ENCODE assay signal across 9 cellular contexts in the genomic region with DNA sequence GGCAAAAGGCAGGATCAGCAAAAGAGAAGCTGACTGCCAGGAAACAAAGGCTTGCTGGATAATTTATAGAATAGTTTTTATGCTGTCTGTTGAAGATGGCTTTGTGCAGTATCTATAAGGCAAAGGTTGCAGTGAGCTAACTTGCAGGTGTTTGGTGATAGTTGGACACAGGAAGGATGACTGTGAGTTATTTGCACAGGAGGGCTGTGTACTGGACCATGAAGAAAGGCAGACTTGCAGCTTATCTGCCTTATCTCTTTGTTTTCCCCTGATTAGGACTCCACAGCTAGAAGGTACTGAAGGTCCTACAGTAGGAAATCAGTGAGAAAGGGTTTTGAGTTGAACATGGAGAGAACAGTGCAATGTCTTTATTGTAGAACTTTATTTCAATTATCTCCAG. TPM values are rescaled to one million over a fixed set of nuclear protein-coding genes. Genes with fewer than 3 reads are reported as not detected.
DNase-seq lines count a peak whose midpoint lies in the region; ATAC-seq and TF ChIP-seq lines count a peak whose summit lies in the region.
"Had no signal": no experiment of that assay in that cellular context is flagged by ENCODE, and none has a peak within 500 bp of the region (broad histone marks: within the 10 kb centered on the region; RNA-seq: fewer than 3 reads in every experiment).

No MANE protein-coding gene starts in this region.

- H3K9me3 Mint-ChIP-seq in CD8-positive, alpha-beta T cell = no peaks in the 10 kb centered on the region
- no peaks in the 10 kb centered on the region for H3K9me3 Mint-ChIP-seq in immature natural killer cell

- no peak overlapping the region for H3K27ac ChIP-seq in CD8-positive, alpha-beta T cell (ENCODE audit: low read depth, low read length)
- H3K27ac ChIP-seq in Panc1 (ENCODE audit: low read length) = no peak overlapping the region

- POLR2A ChIA-PET in CD8-positive, alpha-beta T cell (lab: Charles Lee) = interaction anchor here (0.8 to 1.0 kb wide), 2 partner anchors 14 to 28 kb away, joined by 3 read pairs; no protein-coding TSS in a partner anchor
- POLR2A ChIA-PET in Panc1 (lab: Charles Lee) = no interaction called here

- H3K36me3 Mint-ChIP-seq in CD8-positive, alpha-beta T cell = no peaks in the 10 kb centered on the region
- H3K36me3 Mint-ChIP-seq in immature natural killer cell = peaks cover 0 to 7% (median 4%) of the 10 kb centered on the region in 3 donors

- CTCF ChIA-PET in CD8-positive, alpha-beta T cell (lab: Charles Lee) = interaction anchor here (1.2 to 1.3 kb wide), 2 partner anchors 17 to 161 kb away, joined by 3 read pairs; no protein-coding TSS in a partner anchor
- CTCF ChIA-PET in Panc1 (lab: Charles Lee) = no interaction called here

- peak overlapping the region; percentile 83 for H3K4me3 Mint-ChIP-seq in CD8-positive, alpha-beta T cell
- peak overlapping the region; percentile 71 to 86 (median 78) for H3K4me3 Mint-ChIP-seq in immature natural killer cell

- no peaks in the 10 kb centered on the region for H3K36me3 ChIP-seq in CD8-positive, alpha-beta T cell (ENCODE audit: insufficient read depth, low read length)
- no peaks in the 10 kb centered on the region for H3K36me3 ChIP-seq in Panc1 (ENCODE audit: control insufficient read depth, insufficient read depth, low read length)

- no peaks in the 10 kb centered on the region for H3K9me3 ChIP-seq in CD8-positive, alpha-beta T cell (ENCODE audit: low read length)
- no peaks in the 10 kb centered on the region for H3K9me3 ChIP-seq in Panc1 (ENCODE audit: control insufficient read depth, insufficient read depth, low read depth, low read length)

- peaks cover 4% of the 10 kb centered on the region for H3K27me3 ChIP-seq in CD8-positive, alpha-beta T cell (ENCODE audit: insufficient read depth, low read length)
- H3K27me3 ChIP-seq in Panc1 (ENCODE audit: control insufficient read depth, insufficient read depth, low read length) = peaks cover 12% of the 10 kb centered on the region

- no peak for DNase-seq in CD8-positive, alpha-beta T cell
- DNase-seq in Panc1 (ENCODE audit: low read depth, low spot score) = no peak
- no peak for DNase-seq in immature natural killer cell
- no peak for DNase-seq in NK-92 treated with Interleukin-12 subunit alpha and Interleukin-12 subunit beta, amount 100 ng/mL, for 24 hours (lab: John Stamatoyannopoulos, UW)
- no peak for DNase-seq in stimulated activated naive CD4-positive, alpha-beta T cell (lab: John Stamatoyannopoulos, UW)
- DNase-seq in NCI-H187 treated with DMSO at 0.1 percent for 48 hours (lab: John Stamatoyannopoulos, UW) = no peak

- peaks cover 26% of the 10 kb centered on the region for H3K27me3 Mint-ChIP-seq in CD8-positive, alpha-beta T cell (ENCODE audit: low read depth)
- peaks cover 2 to 20% (median 17%) of the 10 kb centered on the region in 3 donors for H3K27me3 Mint-ChIP-seq in immature natural killer cell (ENCODE audit: low read depth in 3 of 3)

- peak; percentile 29 for ATAC-seq in CD8-positive, alpha-beta T cell
- ATAC-seq in GM19035 (IDR thresholded peaks at IDR 0.05; ENCODE audit: unreplicated experiment) (peak; percentile 68), Panc1 (peak; percentile 25; the same call in 1 of the 2 replicates), HG02981 (IDR thresholded peaks at IDR 0.05; ENCODE audit: unreplicated experiment) (no peak)

- in situ Hi-C loops in Panc1 (cut with HindIII; ENCODE audit: low pct_unique_long_range_greater_than_20kb, low sequenced_read_pairs) = no loop called here

- intact Hi-C loops in CD8-positive, alpha-beta T cell (cut with DNase I, micrococcal nuclease) = no loop called here
- intact Hi-C loops in Panc1 (cut with micrococcal nuclease; ENCODE audit: unreplicated experiment) = no loop called here

- no peak overlapping the region for H3K27ac Mint-ChIP-seq in CD8-positive, alpha-beta T cell
- peak overlapping the region in 1 of 6 donors; percentile 31 for H3K27ac Mint-ChIP-seq in immature natural killer cell

- H3K4me3 ChIP-seq in CD8-positive, alpha-beta T cell (ENCODE audit: low read depth, low read length) = peak overlapping the region; percentile 43
- H3K4me3 ChIP-seq in Panc1 (ENCODE audit: low read depth in 2 of 2, low read length in 2 of 2) = peak overlapping the region; percentile 37 to 58

- H3K4me1 Mint-ChIP-seq in CD8-positive, alpha-beta T cell (ENCODE audit: low read depth) = peaks cover 12% of the 10 kb centered on the region
- H3K4me1 Mint-ChIP-seq in immature natural killer cell = peaks cover 11 to 16% of the 10 kb centered on the region in 2 donors

- no TSS peak for BruUV-seq in Panc1 (replicated peaks; lab: Mats Ljungman, UMichigan)

- TF ChIP-seq CTCF in CD8-positive, alpha-beta T cell (IDR thresholded peaks at IDR 0.05) = no peak
- no peak for TF ChIP-seq CTCF in Panc1 (IDR thresholded peaks at IDR 0.05)

- H3K4me1 ChIP-seq in CD8-positive, alpha-beta T cell (ENCODE audit: insufficient read depth, low read length) = peaks cover 13% of the 10 kb centered on the region
- H3K4me1 ChIP-seq in Panc1 (ENCODE audit: control insufficient read depth, insufficient read depth, low read length) = 0 out of 2 replicates have a peak, but pooled peaks cover 4% of the 10 kb centered on the region

RNA-seq across cellular contexts. Expression of gene BTN1A1, which starts 2.1 kb away (rescaled TPM):
- not detected for total RNA-seq in CD8-positive, alpha-beta T cell
- total RNA-seq in Panc1 (2021; ENCODE audit: unreplicated experiment) = 0.10 TPM
- not detected for polyA plus RNA-seq in Panc1 (2012; ENCODE audit: insufficient read length)
- polyA plus RNA-seq in immature natural killer cell = not detected
- polyA plus RNA-seq: keratinocyte had no signal

RNA-seq across cellular contexts. Expression of gene HMGN4, which starts 36.0 kb away (rescaled TPM):
- 10 to 100 TPM; 24.8 to 33.7 TPM for total RNA-seq in CD8-positive, alpha-beta T cell
- 60.5 TPM for total RNA-seq in Panc1 (2021; ENCODE audit: unreplicated experiment)
- polyA plus RNA-seq in Panc1 (2012; ENCODE audit: insufficient read length) = 67.7 TPM
- 100 to 1,000 TPM; 140 to 232 (median 209) TPM for polyA plus RNA-seq in immature natural killer cell

RNA-seq across cellular contexts. Expression of gene BTN2A1, which starts 44.4 kb away (rescaled TPM):
- 10 to 100 TPM; 16.4 to 17.3 TPM for total RNA-seq in CD8-positive, alpha-beta T cell
- total RNA-seq in Panc1 (2021; ENCODE audit: unreplicated experiment) = 23.0 TPM
- polyA plus RNA-seq in Panc1 (2012; ENCODE audit: insufficient read length) = 19.7 TPM
- polyA plus RNA-seq in immature natural killer cell = 10 to 100 TPM in 2 of 3 donors, 1 to 10 TPM in 1; 7.2 to 23.4 (median 16.7) TPM
